Comparison of ENCODE assay signal across 8 cellular contexts in the genomic region with DNA sequence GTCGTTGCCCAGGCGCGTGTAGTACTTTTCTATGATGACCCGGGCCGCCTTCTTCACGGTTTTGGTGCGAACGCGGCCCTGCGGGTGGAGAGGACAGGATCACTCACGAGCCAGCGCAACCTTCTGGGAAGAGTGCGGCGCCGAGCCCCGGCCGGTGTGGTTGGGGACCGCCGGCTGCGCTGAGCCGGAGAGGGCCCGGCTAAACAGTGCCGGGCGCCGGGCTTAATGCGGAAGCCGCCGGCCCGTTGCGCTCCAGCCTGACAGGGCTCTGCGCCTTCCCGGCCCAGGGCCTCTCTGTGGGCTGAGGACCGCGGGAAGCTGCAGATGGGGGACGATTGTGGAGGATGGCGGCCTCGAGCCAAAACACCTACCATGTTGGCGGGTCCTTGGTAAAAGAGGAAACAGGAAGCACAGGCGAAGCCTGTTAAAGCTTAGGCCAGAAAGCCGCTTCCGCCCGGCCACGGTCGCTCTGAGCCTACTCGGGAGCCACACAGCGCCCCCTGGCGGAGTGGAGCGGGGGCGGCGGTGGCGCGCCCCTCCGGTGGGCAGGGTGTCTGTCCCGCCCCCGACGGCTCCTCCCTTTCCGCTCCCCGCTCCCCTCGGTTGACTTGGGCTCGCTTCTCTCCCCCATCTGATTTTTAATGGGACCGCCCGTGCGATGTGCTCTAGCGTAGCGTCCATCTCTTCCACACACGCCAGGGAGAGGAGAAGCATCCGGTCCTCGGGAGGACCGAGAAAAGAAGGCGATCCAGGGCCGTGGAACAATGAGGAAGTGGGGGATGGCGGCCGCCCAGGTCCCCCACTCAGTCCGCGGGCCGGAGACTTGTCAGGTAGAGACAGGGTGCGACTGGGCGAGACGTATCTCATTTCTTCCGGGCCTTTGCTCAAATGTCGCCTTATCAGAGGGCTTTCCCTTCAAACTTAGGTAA. TPM values are rescaled to one million over a fixed set of nuclear protein-coding genes. Genes with fewer than 3 reads are reported as not detected.
A peak's percentile ranks its signal among the peaks of the same experiment; 100 is the strongest.
DNase-seq lines count a peak whose midpoint lies in the region; ATAC-seq, FAIRE-seq and TF ChIP-seq lines count a peak whose summit lies in the region.

Gene RPS17, minus strand, starts transcription at position 403 of the 929 bp plus-strand sequence. Its CDS starts 29 bp downstream, at position 374.

- peak within 1 kb of the TSS; percentile 85 for H2AFZ ChIP-seq in GM12878 (ENCODE audit: control insufficient read depth, low read depth, low read length)
- peak within 1 kb of the TSS; percentile 87 for H2AFZ ChIP-seq in smooth muscle cell (ENCODE audit: low read depth)

- intact Hi-C loops in GM12878 (cut with micrococcal nuclease; ENCODE audit: unreplicated experiment): loop anchor here (5.0 kb wide), 1 partner anchor 527 kb away; the partner anchor contains the start of gene BTBD1

- BruUV-seq in GM12878 (replicated peaks; lab: Mats Ljungman, UMichigan): no TSS peak

- FAIRE-seq in GM18507 (lab: Jason Lieb, UNC): no peak
- FAIRE-seq in GM12878 (lab: Jason Lieb, UNC): no peak

- in situ Hi-C loops in GM12878 (cut with MboI): loop anchor here (10.0 kb wide), 5 partner anchors 186 to 1246 kb away; partner anchors contain the start of genes FSD2 and WHAMM

- H3K4me1 ChIP-seq in GM12878 (ENCODE audit: control insufficient read depth, insufficient read depth, low read length): 0 out of 2 replicates have a peak, but pooled peaks cover 2% of the 10 kb centered on the region
- peaks cover 15% of the 10 kb centered on the region for H3K4me1 ChIP-seq in iPS-18a (ENCODE audit: control insufficient read depth, low read depth, low read length)
- H3K4me1 ChIP-seq in smooth muscle cell (ENCODE audit: low read depth): peaks cover 26% of the 10 kb centered on the region

- TF ChIP-seq RAD21 in GM12878 (IDR thresholded peaks at IDR 0.05; ENCODE audit: insufficient read depth, low read depth, low read length): peak; percentile 14; the same call in 1 of the 2 replicates

- SMC1A ChIA-PET in GM12878 (lab: Charles Lee; ENCODE audit: uncharacterized antibody, unreplicated experiment): interaction anchor here (0.9 to 1.4 kb wide), 5 partner anchors 8 to 460 kb away, joined by 3 to 7 read pairs (median 4); no protein-coding TSS in a partner anchor

- H3K79me2 ChIP-seq in GM12878 (ENCODE audit: control insufficient read depth, insufficient read depth, low read length): peaks cover 50% of the 10 kb centered on the region
- H3K79me2 ChIP-seq in smooth muscle cell (ENCODE audit: low read depth): peaks cover 32% of the 10 kb centered on the region

- TF ChIP-seq EP300 in GM12878 (IDR thresholded peaks at IDR 0.05; ENCODE audit: borderline replicate concordance in 1 of 2, control insufficient read depth in 1 of 2, low read depth in 2 of 2, low read length in 2 of 2): peak; percentile 30 to 52; a peak in 2 of 4 replicates

- peak; percentile 95 for ATAC-seq in HG02970 (IDR thresholded peaks at IDR 0.05; ENCODE audit: low FRiP score, unreplicated experiment)
- ATAC-seq in GM12878: peak; percentile 95

- DNase-seq in GM18507 (ENCODE audit: extremely low spot score, insufficient read length, low read depth): peak; percentile 99
- DNase-seq in SK-N-DZ (ENCODE audit: low spot score): peak; percentile 95
- DNase-seq in GM12878 (ENCODE audit: low read depth, low spot score): peak; percentile 85
- DNase-seq in smooth muscle cell (lab: John Stamatoyannopoulos, UW; ENCODE audit: unreplicated experiment): no peak
- no peak for DNase-seq in OCI-M2 (lab: John Stamatoyannopoulos, UW; ENCODE audit: unreplicated experiment)
- DNase-seq in NCI-H2081 (lab: John Stamatoyannopoulos, UW): no peak

- peak within 1 kb of the TSS; percentile 99 for H3K9ac ChIP-seq in GM12878 (ENCODE audit: control insufficient read depth, insufficient read depth, low read length)
- peak within 1 kb of the TSS; percentile 98 for H3K9ac ChIP-seq in iPS-18a (ENCODE audit: low read length)
- H3K9ac ChIP-seq in smooth muscle cell (ENCODE audit: low read depth): peak within 1 kb of the TSS; percentile 94

- peak within 1 kb of the TSS; percentile 99 for H3K4me3 ChIP-seq in GM12878
- peak within 1 kb of the TSS; percentile 98 for H3K4me3 ChIP-seq in iPS-18a (ENCODE audit: low read length)
- peak within 1 kb of the TSS; percentile 97 for H3K4me3 ChIP-seq in smooth muscle cell

- H4K20me1 ChIP-seq in GM12878 (ENCODE audit: control insufficient read depth, insufficient read depth) (peaks cover 14% of the 10 kb centered on the region), smooth muscle cell (ENCODE audit: low read depth) (peaks cover 49% of the 10 kb centered on the region)

- POLR2A ChIA-PET in GM12878 (lab: Charles Lee): interaction anchor here (1.2 to 3.3 kb wide), 5 partner anchors 9 to 446 kb away, joined by 3 to 11 read pairs (median 6); partner anchors contain the start of gene RAMAC

- H3K9me3 ChIP-seq in GM12878 (replicated peaks; ENCODE audit: control insufficient read depth, insufficient read depth, low read length) (no peaks in the 10 kb centered on the region), iPS-18a (ENCODE audit: control insufficient read depth, low read depth, low read length) (no peaks in the 10 kb centered on the region), smooth muscle cell (replicated peaks; ENCODE audit: low read depth) (no peaks in the 10 kb centered on the region)

- H3K27ac ChIP-seq in GM12878 (ENCODE audit: control insufficient read depth, insufficient read depth): peak within 1 kb of the TSS; percentile 91
- peak within 1 kb of the TSS; percentile 81 for H3K27ac ChIP-seq in iPS-18a (ENCODE audit: low read length)
- H3K27ac ChIP-seq in smooth muscle cell (ENCODE audit: low read depth): peak within 1 kb of the TSS; percentile 88

- H3K27me3 ChIP-seq in GM12878 (replicated peaks in 1 of 2; ENCODE audit: control insufficient read depth in 2 of 2, insufficient read depth in 2 of 2, low read length in 1 of 2): no peaks in the 10 kb centered on the region
- H3K27me3 ChIP-seq in iPS-18a (ENCODE audit: control insufficient read depth, insufficient read depth, low read length): no peaks in the 10 kb centered on the region
- H3K27me3 ChIP-seq in smooth muscle cell (ENCODE audit: low read depth): no peaks in the 10 kb centered on the region

- peaks cover 31% of the 10 kb centered on the region for H3F3A ChIP-seq in smooth muscle cell (ENCODE audit: low read depth)

- RAD21 ChIA-PET in GM12878 (lab: Charles Lee; ENCODE audit: unreplicated experiment): interaction anchor here (0.6 to 2.2 kb wide), 3 partner anchors 10 to 210 kb away, joined by 3 to 12 read pairs (median 6); no protein-coding TSS in a partner anchor

- H3K36me3 ChIP-seq in GM12878 (ENCODE audit: control insufficient read depth in 2 of 2, insufficient read depth in 2 of 2, low read length in 1 of 2) (peaks cover 24 to 34% of the 10 kb centered on the region in 2 experiments), iPS-18a (ENCODE audit: control insufficient read depth, low read depth, low read length) (peaks cover 36% of the 10 kb centered on the region), smooth muscle cell (ENCODE audit: low read depth) (peaks cover 12% of the 10 kb centered on the region)

- peak; percentile 100 for TF ChIP-seq POLR2A in GM12878 (IDR thresholded peaks at IDR 0.05; ENCODE audit: low read depth, low read length)

- CTCF ChIA-PET in GM12878 (lab: Yijun Ruan, JAX): interaction anchor here (0.8 to 5.3 kb wide), 10 partner anchors 9 to 470 kb away, joined by 3 to 52 read pairs (median 4); partner anchors contain the start of genes C15orf40, RAMAC and WHAMM

- H3K4me2 ChIP-seq in GM12878 (ENCODE audit: control insufficient read depth, insufficient read depth) (peak within 1 kb of the TSS; percentile 90), smooth muscle cell (peak within 1 kb of the TSS; percentile 95)

- TF ChIP-seq CTCF in GM12878 (IDR thresholded peaks at IDR 0.05 in 2 of 3, conservative IDR thresholded peaks at IDR 0.05 in 1 of 3; ENCODE audit: control insufficient read depth in 2 of 3, extremely low read depth in 1 of 3, insufficient read depth in 1 of 3, low read depth in 3 of 3, low read length in 3 of 3) (peak; percentile 97 to 100 (median 97); a peak in 5 of 6 replicates), smooth muscle cell (IDR thresholded peaks at IDR 0.05; ENCODE audit: borderline replicate concordance, insufficient read depth, poor library complexity, severe bottlenecking) (peak; percentile 99)

- 1% methylated on average over 63 of the region's 81 CpGs for WGBS in GM12878 (ENCODE audit: insufficient coverage, insufficient replicate concordance, low lambda C conversion rate, missing lambda C conversion rate)
- 1% methylated on average over 72 of the region's 81 CpGs for WGBS in smooth muscle cell (ENCODE audit: low lambda C conversion rate)

RNA-seq across cellular contexts. Expression of gene RPS17, which starts in this region (rescaled TPM):
- 6,730 and 7,258 TPM in 2 replicates for polyA plus RNA-seq in SK-N-DZ (2014; cell fraction: cytosol; rRNA removed)
- 3,271 and 5,578 TPM in 2 replicates for polyA plus RNA-seq in SK-N-DZ (2014; cell fraction: nucleus; rRNA removed)
- 481 and 582 TPM in 2 replicates for total RNA-seq in GM12878 (2013; cell fraction: nucleolus; rRNA removed)
- total RNA-seq in GM12878 (2014; rRNA removed) (5,088 and 5,187 TPM in 2 replicates), GM12878 (2014; rRNA removed; fragmentation: Illumina TruSeq; extraction: Trizol) (7,557 and 7,879 TPM in 2 replicates), GM12878 (2021) (2,781 and 2,861 TPM in 2 replicates), smooth muscle cell (3,589 and 4,582 TPM in 2 replicates)
- 17,491 TPM for polyA plus RNA-seq in GM12878 (2011; ENCODE audit: low read depth)
- polyA plus RNA-seq in GM12878 (2011; rRNA removed) (5,480 and 5,843 TPM in 2 replicates), GM12878 (2014; fragmentation: Illumina TruSeq; extraction: Trizol) (3,851 and 4,093 TPM in 2 replicates), GM12878 (2014; fragmentation: Nextera tagmentation; extraction: Ambion mirVana) (1,000 to 10,000 TPM; 2,736 to 3,665 TPM), GM12878 (2014; rRNA removed) (7,788 and 7,871 TPM in 2 replicates), GM12878 (2016; fragmentation: Nextera tagmentation; extraction: Ambion mirVana) (1,000 to 10,000 TPM; 1,223 to 1,264 TPM), smooth muscle cell (592 and 663 TPM in 2 replicates)
- polyA plus RNA-seq in GM12878 (2011; cell fraction: cytosol; rRNA removed): 5,210 and 5,386 TPM in 2 replicates
- 1,504 and 1,515 TPM in 2 replicates for polyA plus RNA-seq in GM12878 (2011; cell fraction: nucleus; rRNA removed)
- 6,753 and 7,585 TPM in 2 replicates for polyA plus RNA-seq in GM12878 (2012)
- 1,047 and 1,094 TPM in 2 replicates for polyA minus RNA-seq in GM12878 (2011; rRNA and poly(A)+ RNA removed)
- 683 and 745 TPM in 2 replicates for polyA minus RNA-seq in GM12878 (2011; cell fraction: cytosol; rRNA and poly(A)+ RNA removed)
- 264 and 438 TPM in 2 replicates for polyA minus RNA-seq in GM12878 (2011; cell fraction: nucleus; rRNA and poly(A)+ RNA removed)

Comparison
In these comparisons a context has a peak if more than half of its experiments do, and no peak if none do; other contexts are left out.
1. DNase-seq: peak in GM18507 (single experiment), SK-N-DZ (single experiment) and GM12878 (single experiment); none in smooth muscle cell (single experiment), OCI-M2 (single experiment) and NCI-H2081 (0 of 2).
2. Peak in every context shown above with its lines, with median percentiles within 50 percentile points of each other: H3K27ac ChIP-seq, H3K4me3 ChIP-seq and H3K9ac ChIP-seq.